In genomic region chr9:134028575-134029247, GRCh38 we compare ENCODE assay signal across 15 cellular contexts. TPM values are rescaled to one million over a fixed set of nuclear protein-coding genes. Genes with fewer than 3 reads are reported as not detected.
DNase-seq lines count a peak whose midpoint lies in the region; ATAC-seq, FAIRE-seq and TF ChIP-seq lines count a peak whose summit lies in the region.
"Had no signal": no experiment of that assay in that cellular context is flagged by ENCODE, and none has a peak within 500 bp of the region (broad histone marks: within the 10 kb centered on the region; RNA-seq: fewer than 3 reads in every experiment).

No MANE protein-coding gene starts in this region.

- no peaks in the 10 kb centered on the region for H3K9me3 Mint-ChIP-seq in brain
- H3K9me3 Mint-ChIP-seq: CD4-positive, alpha-beta memory T cell; HFFc6 had no signal

- H3K27me3 ChIP-seq in NT2/D1 (ENCODE audit: insufficient read depth, insufficient read length) (no peaks in the 10 kb centered on the region), liver (ENCODE audit: control insufficient read depth in 4 of 4, insufficient read depth in 4 of 4, low read length in 3 of 4) (no peaks in the 10 kb centered on the region)
- H3K27me3 ChIP-seq: BE2C, SJCRH30 had no signal

- no peaks in the 10 kb centered on the region for H3K9me3 ChIP-seq in NT2/D1 (ENCODE audit: insufficient read depth, low read length)
- no peaks in the 10 kb centered on the region for H3K9me3 ChIP-seq in liver (ENCODE audit: control insufficient read depth in 4 of 4, low read length in 3 of 4)
- H3K9me3 ChIP-seq: BE2C, SJCRH30 had no signal

- peaks cover 30% of the 10 kb centered on the region for H3K36me3 Mint-ChIP-seq in brain

- peaks cover 75% of the 10 kb centered on the region for H3K36me3 ChIP-seq in NT2/D1 (ENCODE audit: insufficient read depth, insufficient read length, low read length)
- peaks cover 9 to 20% (median 11%) of the 10 kb centered on the region in 4 donors for H3K36me3 ChIP-seq in liver (ENCODE audit: control insufficient read depth in 4 of 4, insufficient read depth in 3 of 4, low read depth in 1 of 4, low read length in 3 of 4)

- H3K4me3 Mint-ChIP-seq in brain, result peak overlapping the region in 1 of 5 experiments; percentile 35
- H3K4me3 Mint-ChIP-seq: HFFc6 had no signal

- ATAC-seq in sciatic nerve, result no peak

- FAIRE-seq in RCC 7860 (lab: Jason Lieb, UNC), result no peak

- peak overlapping the region in 1 of 2 donors; percentile 25 for H3K27ac ChIP-seq in liver (ENCODE audit: low read depth in 1 of 2, low read length in 2 of 2)
- H3K27ac ChIP-seq: SJCRH30 had no signal

- peak; percentile 47 to 66 for TF ChIP-seq RAD21 in liver (IDR thresholded peaks at IDR 0.05)

- H3K4me1 ChIP-seq in NT2/D1 (ENCODE audit: insufficient read depth, insufficient read length) (peaks cover 11% of the 10 kb centered on the region), liver (ENCODE audit: control insufficient read depth in 4 of 4, insufficient read depth in 4 of 4, low read length in 3 of 4) (peaks cover 11 to 22% (median 21%) of the 10 kb centered on the region in 4 donors)
- H3K4me1 ChIP-seq: BE2C, SJCRH30 had no signal

- peaks cover 22% of the 10 kb centered on the region for H3K4me1 Mint-ChIP-seq in brain

- no peak overlapping the region for H3K4me3 ChIP-seq in NT2/D1 (ENCODE audit: insufficient read length, low read depth)
- no peak overlapping the region for H3K4me3 ChIP-seq in liver (ENCODE audit: low read depth in 1 of 3, low read length in 3 of 3)
- H3K4me3 ChIP-seq: SJCRH30 had no signal

- DNase-seq in NT2/D1 (ENCODE audit: low read depth, low spot score) (no peak), sciatic nerve (ENCODE audit: low spot score) (peak; percentile 53), RCC 7860 (ENCODE audit: low spot score) (no peak)
- no peak for DNase-seq in effector CD8-positive, alpha-beta T cell (lab: John Stamatoyannopoulos, UW)
- DNase-seq in effector CD4-positive, alpha-beta T cell, result no peak
- DNase-seq: BE2C; CD4-positive, alpha-beta memory T cell; HFFc6; MM.1S; NCI-H1105; NCI-H1694 treated with DMSO at 0.1 percent for 48 hours; NCI-H510A; SJCRH30 had no signal

- WGBS in liver, result 50% methylated on average over 22 of the region's 22 CpGs

- H3K9ac ChIP-seq in NT2/D1 (ENCODE audit: insufficient read length, low read depth), result peak overlapping the region; percentile 65
- no peak overlapping the region for H3K9ac ChIP-seq in liver (ENCODE audit: low read depth in 1 of 2, low read length in 2 of 2)

- intact Hi-C loops in sciatic nerve (cut with DNase I), result loop anchor here (5.0 kb wide), 1 partner anchor 109 kb away; the partner anchor contains the start of gene WDR5

- no peaks in the 10 kb centered on the region for H3K27me3 Mint-ChIP-seq in brain
- H3K27me3 Mint-ChIP-seq: CD4-positive, alpha-beta memory T cell had no signal

- peak overlapping the region in 3 of 5 experiments; percentile 31 to 69 (median 41) for H3K27ac Mint-ChIP-seq in brain
- H3K27ac Mint-ChIP-seq: HFFc6 had no signal

- no peak for TF ChIP-seq CTCF in brain (conservative IDR thresholded peaks at IDR 0.05)
- TF ChIP-seq CTCF in liver (IDR thresholded peaks at IDR 0.05; ENCODE audit: low read depth, low read length, missing input control), result no peak

TF ChIP-seq in liver, 16 proteins besides CTCF, POLR2A, EP300 and RAD21:
- peak in 1 of 2 donors; percentile 41 for TF ChIP-seq JUND (IDR thresholded peaks at IDR 0.05)
- TF ChIP-seq SP1 (IDR thresholded peaks at IDR 0.05), result peak; percentile 94
- TF ChIP-seq TAF1 (conservative IDR thresholded peaks at IDR 0.05), result no peak
- TF ChIP-seq HNF4G (IDR thresholded peaks at IDR 0.05), result peak; percentile 84
- TF ChIP-seq YY1 (IDR thresholded peaks at IDR 0.05), result peak; percentile 46
- TF ChIP-seq, protein P1, sequence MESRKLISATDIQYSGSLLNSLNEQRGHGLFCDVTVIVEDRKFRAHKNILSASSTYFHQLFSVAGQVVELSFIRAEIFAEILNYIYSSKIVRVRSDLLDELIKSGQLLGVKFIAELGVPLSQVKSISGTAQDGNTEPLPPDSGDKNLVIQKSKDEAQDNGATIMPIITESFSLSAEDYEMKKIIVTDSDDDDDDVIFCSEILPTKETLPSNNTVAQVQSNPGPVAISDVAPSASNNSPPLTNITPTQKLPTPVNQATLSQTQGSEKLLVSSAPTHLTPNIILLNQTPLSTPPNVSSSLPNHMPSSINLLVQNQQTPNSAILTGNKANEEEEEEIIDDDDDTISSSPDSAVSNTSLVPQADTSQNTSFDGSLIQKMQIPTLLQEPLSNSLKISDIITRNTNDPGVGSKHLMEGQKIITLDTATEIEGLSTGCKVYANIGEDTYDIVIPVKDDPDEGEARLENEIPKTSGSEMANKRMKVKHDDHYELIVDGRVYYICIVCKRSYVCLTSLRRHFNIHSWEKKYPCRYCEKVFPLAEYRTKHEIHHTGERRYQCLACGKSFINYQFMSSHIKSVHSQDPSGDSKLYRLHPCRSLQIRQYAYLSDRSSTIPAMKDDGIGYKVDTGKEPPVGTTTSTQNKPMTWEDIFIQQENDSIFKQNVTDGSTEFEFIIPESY (IDR thresholded peaks at IDR 0.05), result peak; percentile 32
- peak; percentile 42 for TF ChIP-seq FOXA2 (IDR thresholded peaks at IDR 0.05)
- no peak for TF ChIP-seq REST (IDR thresholded peaks at IDR 0.05)
- TF ChIP-seq, protein P2, sequence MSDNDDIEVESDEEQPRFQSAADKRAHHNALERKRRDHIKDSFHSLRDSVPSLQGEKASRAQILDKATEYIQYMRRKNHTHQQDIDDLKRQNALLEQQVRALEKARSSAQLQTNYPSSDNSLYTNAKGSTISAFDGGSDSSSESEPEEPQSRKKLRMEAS (IDR thresholded peaks at IDR 0.05), result peak; percentile 52
- peak; percentile 80 to 90 for TF ChIP-seq RXRA (IDR thresholded peaks at IDR 0.05)
- TF ChIP-seq EGR1 (IDR thresholded peaks at IDR 0.05; ENCODE audit: low read depth in 2 of 2), result no peak
- TF ChIP-seq HNF4A (conservative IDR thresholded peaks at IDR 0.05), result peak; percentile 90 to 96
- TF ChIP-seq NR2F2 (IDR thresholded peaks at IDR 0.05), result peak; percentile 63
- no peak for TF ChIP-seq FOXA1 (IDR thresholded peaks at IDR 0.05)
- no peak for TF ChIP-seq GABPA (IDR thresholded peaks at IDR 0.05 in 1 of 2, conservative IDR thresholded peaks at IDR 0.05 in 1 of 2)
- TF ChIP-seq, protein P3, sequence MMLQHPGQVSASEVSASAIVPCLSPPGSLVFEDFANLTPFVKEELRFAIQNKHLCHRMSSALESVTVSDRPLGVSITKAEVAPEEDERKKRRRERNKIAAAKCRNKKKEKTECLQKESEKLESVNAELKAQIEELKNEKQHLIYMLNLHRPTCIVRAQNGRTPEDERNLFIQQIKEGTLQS (IDR thresholded peaks at IDR 0.05), result peak; percentile 56

RNA-seq across cellular contexts. Expression of gene BRD3OS, which starts 3.4 kb away (rescaled TPM):
- polyA plus RNA-seq in brain (ENCODE audit: insufficient read depth, low read depth, low replicate concordance) (49.4 TPM), liver (1 to 10 TPM; 2.1 to 5.1 TPM)
- total RNA-seq in liver (1 to 10 TPM; 2.6 to 3.2 TPM), sciatic nerve (16.4 TPM)

RNA-seq across cellular contexts. Expression of gene VAV2, which starts 36.6 kb away (rescaled TPM):
- polyA plus RNA-seq in brain (ENCODE audit: insufficient read depth, low read depth, low replicate concordance) (80.6 TPM), liver (10 to 100 TPM in 1 of 2 donors, 1 to 10 TPM in 1; 4.9 to 21.4 TPM)
- total RNA-seq in liver (10 to 100 TPM; 12.6 to 26.4 TPM), sciatic nerve (20.5 TPM)

RNA-seq across cellular contexts. Expression of gene BRD3, which starts 39.1 kb away (rescaled TPM):
- polyA plus RNA-seq in brain (ENCODE audit: insufficient read depth, low read depth, low replicate concordance) (84.9 TPM), liver (10 to 100 TPM in 1 of 2 donors, 1 to 10 TPM in 1; 7.2 to 14.9 TPM)
- total RNA-seq in liver (10 to 100 TPM; 10.5 to 17.7 TPM), sciatic nerve (54.4 TPM)
